In the genomic region with DNA sequence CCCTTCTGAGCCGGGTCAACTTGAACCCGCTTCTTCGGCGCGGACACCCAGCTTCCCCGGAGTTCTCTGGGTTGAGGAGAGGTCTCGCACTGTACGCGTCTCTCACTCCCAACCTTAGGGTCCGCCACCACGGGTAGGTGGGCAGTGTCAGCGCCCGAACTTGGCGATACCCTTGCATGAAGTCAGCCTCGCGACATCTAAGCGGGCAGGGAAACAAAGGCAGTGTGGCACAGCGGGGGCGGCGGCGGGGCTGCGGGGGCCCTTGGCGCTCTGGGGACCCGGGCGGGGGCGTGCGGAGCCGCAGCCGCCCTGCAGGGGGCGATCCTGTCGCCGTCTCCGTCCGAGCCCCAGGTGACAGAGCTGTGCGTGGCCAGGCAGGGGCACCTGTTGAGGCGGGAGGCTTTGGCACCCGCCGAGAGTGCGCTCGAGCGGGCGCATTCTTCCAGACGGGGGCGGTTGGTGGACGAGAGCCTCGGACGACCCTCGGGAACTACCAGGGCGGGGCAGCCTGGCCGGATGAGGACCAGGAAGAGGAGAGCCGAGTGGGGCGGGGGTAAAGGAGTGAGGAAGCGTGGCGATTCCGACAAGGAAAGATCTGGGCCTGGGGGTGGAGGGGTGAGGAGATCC, we compare ENCODE assay signal across 9 cellular contexts. TPM values are rescaled to one million over a fixed set of nuclear protein-coding genes. Genes with fewer than 3 reads are reported as not detected.
A peak's percentile ranks its signal among the peaks of the same experiment; 100 is the strongest.
DNase-seq lines count a peak whose midpoint lies in the region; ATAC-seq and TF ChIP-seq lines count a peak whose summit lies in the region.
"Had no signal": no experiment of that assay in that cellular context is flagged by ENCODE, and none has a peak within 500 bp of the region (broad histone marks: within the 10 kb centered on the region; RNA-seq: fewer than 3 reads in every experiment).

No MANE protein-coding gene starts in this region.

- H3K27me3 ChIP-seq in dorsolateral prefrontal cortex (peaks cover 0 to 25% (median 0%) of the 10 kb centered on the region in 45 donors), stomach smooth muscle (ENCODE audit: control insufficient read depth in 1 of 2, insufficient read depth in 2 of 2, low read length in 2 of 2) (peaks cover 20 to 43% of the 10 kb centered on the region in 2 donors)

- DNase-seq in Ammon's horn (ENCODE audit: low spot score) (peak; percentile 36), T-helper 9 cell (peak; percentile 5), dorsolateral prefrontal cortex (peak in 3 of 10 donors; percentile 51 to 58 (median 51))

- TF ChIP-seq CTCF in dorsolateral prefrontal cortex (IDR thresholded peaks at IDR 0.05 in 54 of 56, conservative IDR thresholded peaks at IDR 0.05 in 2 of 56; ENCODE audit: low read depth in 1 of 56, partially characterized antibody in 56 of 56): peak in 54 of 56 donors; percentile 34 to 76 (median 60)

- peak overlapping the region in 4 of 59 donors; percentile 7 to 69 (median 35) for H3K27ac ChIP-seq in dorsolateral prefrontal cortex
- no peak overlapping the region for H3K27ac ChIP-seq in mesodermal cell (ENCODE audit: low read depth, low read length, severe bottlenecking)
- no peak overlapping the region for H3K27ac ChIP-seq in stomach smooth muscle (ENCODE audit: low read length)

- H3K9me3 ChIP-seq in mesodermal cell (ENCODE audit: control insufficient read depth, low read length): no peaks in the 10 kb centered on the region
- H3K9me3 ChIP-seq in stomach smooth muscle (ENCODE audit: control insufficient read depth in 2 of 2, low read length in 2 of 2): no peaks in the 10 kb centered on the region

- peak overlapping the region; percentile 43 to 85 (median 70) for H3K4me3 ChIP-seq in dorsolateral prefrontal cortex
- H3K4me3 ChIP-seq in mesodermal cell (ENCODE audit: extremely low read depth, insufficient read depth, low read length, poor library complexity, severe bottlenecking): peak overlapping the region; percentile 48
- H3K4me3 ChIP-seq in stomach smooth muscle (ENCODE audit: low read length in 2 of 2): peak overlapping the region; percentile 52 to 79

- H3K4me1 ChIP-seq in mesodermal cell (ENCODE audit: control insufficient read depth, insufficient read depth, low read length, poor library complexity, severe bottlenecking) (peaks cover 10% of the 10 kb centered on the region), stomach smooth muscle (ENCODE audit: control insufficient read depth, insufficient read depth, low read length) (peaks cover 21% of the 10 kb centered on the region)

- H3K36me3 ChIP-seq in mesodermal cell (ENCODE audit: control insufficient read depth, insufficient read depth, low read length) (no peaks in the 10 kb centered on the region), stomach smooth muscle (ENCODE audit: control insufficient read depth in 2 of 2, insufficient read depth in 2 of 2, low read length in 2 of 2) (no peaks in the 10 kb centered on the region)

- ATAC-seq in GM21529 (IDR thresholded peaks at IDR 0.05; ENCODE audit: unreplicated experiment) (peak; percentile 57), HG03520 (IDR thresholded peaks at IDR 0.05; ENCODE audit: unreplicated experiment) (no peak), GM19035 (IDR thresholded peaks at IDR 0.05; ENCODE audit: unreplicated experiment) (no peak)

- intact Hi-C loops in dorsolateral prefrontal cortex (cut with DNase I): loop anchor here (10.0 kb wide), 2 partner anchors 94 to 134 kb away; a partner anchor contains a TSS

- WGBS in mesodermal cell (ENCODE audit: insufficient coverage in 2 of 2), 2 experiments: 1 to 2% methylated on average over 29 to 50 of the region's 55 CpGs

- H3K9ac ChIP-seq in stomach smooth muscle (ENCODE audit: low read length in 2 of 2): no peak overlapping the region

RNA-seq across cellular contexts. Expression of a gene that starts 1.1 kb away (rescaled TPM):
- 10 to 100 TPM; 17.2 to 81.2 (median 55.6) TPM for total RNA-seq in dorsolateral prefrontal cortex
- 2.7 TPM for polyA plus RNA-seq in mesodermal cell (2013, experiment 1 of 2)
- polyA plus RNA-seq in mesodermal cell (2013, experiment 2 of 2): 2.1 TPM
- total RNA-seq: mononuclear cell had no signal
